Comparison of ENCODE assay signal across 23 cellular contexts in the genomic region with DNA sequence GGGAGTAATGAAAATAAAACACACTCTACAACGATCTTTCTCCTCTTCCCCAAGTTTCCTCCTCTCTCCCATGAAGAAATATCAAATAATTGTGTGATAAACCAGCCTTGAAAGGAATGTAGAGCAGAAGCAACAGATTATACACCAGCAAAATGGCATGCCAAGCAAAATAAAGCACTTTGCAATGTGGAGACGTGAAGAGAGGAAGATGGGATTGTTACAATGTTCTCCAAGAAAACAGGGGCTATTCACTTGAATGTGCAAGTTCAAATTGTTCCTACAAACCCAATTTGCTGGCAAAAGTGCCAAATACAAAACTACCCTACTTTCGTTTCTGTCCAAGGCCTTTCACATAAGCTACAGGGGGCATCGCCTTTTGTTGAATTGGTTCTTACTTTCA.
DNase-seq lines count a peak whose midpoint lies in the region; ATAC-seq and TF ChIP-seq lines count a peak whose summit lies in the region.
"Had no signal": no experiment of that assay in that cellular context is flagged by ENCODE, and none has a peak within 500 bp of the region (broad histone marks: within the 10 kb centered on the region; RNA-seq: fewer than 3 reads in every experiment).

No MANE protein-coding gene starts in this region.

- peak overlapping the region; percentile 14 for H3K4me3 Mint-ChIP-seq in osteocyte (ENCODE audit: unreplicated experiment)
- H3K4me3 Mint-ChIP-seq: activated CD4-positive, alpha-beta memory T cell treated with anti-CD3 and anti-CD28 coated beads, Interleukin-2, amount 10 ng/mL, durations not matched to agents 7 days and 5 days; activated naive CD8-positive, alpha-beta T cell treated with anti-CD3 and anti-CD28 coated beads, Interleukin-2, amount 10 ng/mL, durations not matched to agents 7 days and 5 days; CD14-positive monocyte; neural crest cell had no signal

- no peak for DNase-seq in heart left ventricle
- DNase-seq in left ventricle myocardium superior, result no peak
- no peak for DNase-seq in esophagus muscularis mucosa (ENCODE audit: extremely low spot score)
- DNase-seq in osteocyte (ENCODE audit: extremely low spot score, unreplicated experiment), result no peak
- no peak for DNase-seq in H7
- DNase-seq in activated CD4-positive, alpha-beta T cell treated with anti-CD3 and anti-CD28 coated beads, Interleukin-2, amount 50 U/mL, for 4 hours, result no peak
- DNase-seq: activated CD4-positive, alpha-beta memory T cell treated with anti-CD3 and anti-CD28 coated beads, Interleukin-2, amount 10 ng/mL, durations not matched to agents 7 days and 5 days; activated naive CD8-positive, alpha-beta T cell treated with anti-CD3 and anti-CD28 coated beads, Interleukin-2, amount 10 ng/mL, durations not matched to agents 7 days and 5 days; activated T-cell treated with anti-CD3 and anti-CD28 coated beads, Interleukin-2, amount 50 U/mL, for 48 hours; DMS79 treated with DMSO at 0.1 percent for 48 hours; KG1; NCI-H1105 treated with DMSO at 0.1 percent for 48 hours; NCI-H2171; right lobe of liver; stimulated activated CD4-positive, alpha-beta T cell treated with anti-CD3 and anti-CD28 coated beads, Interleukin-4, amount 100 ng/mL, for 4 hours; T-cell had no signal

- H3K36me3 ChIP-seq in heart left ventricle (no peaks in the 10 kb centered on the region), esophagus muscularis mucosa (no peaks in the 10 kb centered on the region), urinary bladder (ENCODE audit: insufficient read depth) (no peaks in the 10 kb centered on the region), H7 (replicated peaks; ENCODE audit: control insufficient read depth, insufficient read depth, low read length) (no peaks in the 10 kb centered on the region)
- H3K36me3 ChIP-seq: right lobe of liver, tibial nerve had no signal

- no peak for TF ChIP-seq EP300 in esophagus muscularis mucosa (IDR thresholded peaks at IDR 0.05)

- WGBS in heart left ventricle, 4 donors, result 57 to 72% (median 60%) methylated on average over 4 of the region's 4 CpGs
- WGBS in esophagus muscularis mucosa, result 56% methylated on average over 4 of the region's 4 CpGs
- 88% methylated on average over 4 of the region's 4 CpGs for WGBS in urinary bladder

- intact Hi-C loops in heart left ventricle (cut with DNase I) (loop anchor here in 8 of 10 donors (5.0 to 10.0 kb wide), 10 partner anchors 66 to 502 kb away; no protein-coding TSS in a partner anchor), left ventricle myocardium superior (cut with micrococcal nuclease) (loop anchor here (5.0 to 10.0 kb wide), 2 partner anchors 191 to 502 kb away; no protein-coding TSS in a partner anchor), esophagus muscularis mucosa (cut with DNase I) (no loop called here)

- TF ChIP-seq POLR2A in heart left ventricle (IDR thresholded peaks at IDR 0.05), result no peak
- no peak for TF ChIP-seq POLR2A in esophagus muscularis mucosa (IDR thresholded peaks at IDR 0.05; ENCODE audit: low read depth)

- H3K27me3 ChIP-seq in heart left ventricle, result no peaks in the 10 kb centered on the region
- H3K27me3 ChIP-seq in esophagus muscularis mucosa, result no peaks in the 10 kb centered on the region
- no peaks in the 10 kb centered on the region for H3K27me3 ChIP-seq in H7 (ENCODE audit: control insufficient read depth, insufficient read depth, low read length)
- H3K27me3 ChIP-seq: right lobe of liver, tibial nerve had no signal

- TF ChIP-seq CTCF in heart left ventricle (IDR thresholded peaks at IDR 0.05) (no peak), esophagus muscularis mucosa (IDR thresholded peaks at IDR 0.05) (no peak), osteocyte (IDR thresholded peaks at IDR 0.05) (no peak)

- peak overlapping the region; percentile 87 for H3K27ac Mint-ChIP-seq in osteocyte (ENCODE audit: unreplicated experiment)
- H3K27ac Mint-ChIP-seq: activated CD4-positive, alpha-beta memory T cell treated with anti-CD3 and anti-CD28 coated beads, Interleukin-2, amount 10 ng/mL, durations not matched to agents 7 days and 5 days; activated naive CD8-positive, alpha-beta T cell treated with anti-CD3 and anti-CD28 coated beads, Interleukin-2, amount 10 ng/mL, durations not matched to agents 7 days and 5 days; T-cell had no signal

- ATAC-seq in heart left ventricle, result no peak
- no peak for ATAC-seq in left ventricle myocardium superior
- no peak for ATAC-seq in HG03354 (IDR thresholded peaks at IDR 0.05; ENCODE audit: poor library complexity, severe bottlenecking, unreplicated experiment)

- H3K27me3 Mint-ChIP-seq in osteocyte (ENCODE audit: unreplicated experiment), result no peaks in the 10 kb centered on the region
- H3K27me3 Mint-ChIP-seq: activated naive CD8-positive, alpha-beta T cell treated with anti-CD3 and anti-CD28 coated beads, Interleukin-2, amount 10 ng/mL, durations not matched to agents 7 days and 5 days had no signal

- no peaks in the 10 kb centered on the region for H3K9me3 ChIP-seq in heart left ventricle
- no peaks in the 10 kb centered on the region for H3K9me3 ChIP-seq in esophagus muscularis mucosa
- H3K9me3 ChIP-seq: right lobe of liver, tibial nerve had no signal

- no peaks in the 10 kb centered on the region for H3K36me3 Mint-ChIP-seq in osteocyte (ENCODE audit: unreplicated experiment)
- H3K36me3 Mint-ChIP-seq: activated naive CD8-positive, alpha-beta T cell treated with anti-CD3 and anti-CD28 coated beads, Interleukin-2, amount 10 ng/mL, durations not matched to agents 7 days and 5 days; CD14-positive monocyte; T-cell had no signal

- H3K4me1 ChIP-seq in heart left ventricle, result peaks cover 0 to 75% (median 38%) of the 10 kb centered on the region in 12 donors
- peaks cover 24 to 71% (median 59%) of the 10 kb centered on the region in 4 donors for H3K4me1 ChIP-seq in esophagus muscularis mucosa
- H3K4me1 ChIP-seq in urinary bladder (ENCODE audit: insufficient read depth), result no peaks in the 10 kb centered on the region
- H3K4me1 ChIP-seq: right lobe of liver had no signal

- peaks cover 66% of the 10 kb centered on the region for H3K4me1 Mint-ChIP-seq in osteocyte (ENCODE audit: unreplicated experiment)
- H3K4me1 Mint-ChIP-seq: activated CD4-positive, alpha-beta memory T cell treated with anti-CD3 and anti-CD28 coated beads, Interleukin-2, amount 10 ng/mL, durations not matched to agents 7 days and 5 days had no signal

- H3K9me3 Mint-ChIP-seq in osteocyte (ENCODE audit: unreplicated experiment), result no peaks in the 10 kb centered on the region
- H3K9me3 Mint-ChIP-seq: activated CD4-positive, alpha-beta memory T cell treated with anti-CD3 and anti-CD28 coated beads, Interleukin-2, amount 10 ng/mL, durations not matched to agents 7 days and 5 days; activated naive CD8-positive, alpha-beta T cell treated with anti-CD3 and anti-CD28 coated beads, Interleukin-2, amount 10 ng/mL, durations not matched to agents 7 days and 5 days; CD14-positive monocyte; T-cell had no signal

- H3K4me3 ChIP-seq in heart left ventricle (peak overlapping the region in 2 of 12 donors; percentile 47 to 62), esophagus muscularis mucosa (no peak overlapping the region), urinary bladder (ENCODE audit: low read depth, low read length) (no peak overlapping the region), H7 (ENCODE audit: insufficient read depth, low read depth, low read length) (no peak overlapping the region)
- H3K4me3 ChIP-seq: right lobe of liver, tibial nerve had no signal

- H3K27ac ChIP-seq in heart left ventricle (peak overlapping the region; percentile 73 to 91 (median 84)), esophagus muscularis mucosa (replicated peaks in 1 of 4) (peak overlapping the region; percentile 65 to 78 (median 74)), urinary bladder (ENCODE audit: low read depth) (peak overlapping the region; percentile 28)
- H3K27ac ChIP-seq: RWPE1, VCaP had no signal

Comparison
In these comparisons a context has a peak if more than half of its experiments do, and no peak if none do; other contexts are left out.
1. H3K27ac ChIP-seq: peak in every context shown above with its lines; median percentile 84 in heart left ventricle; 74 in esophagus muscularis mucosa; 28 in urinary bladder.